ENCODE assay signal across 8 cellular contexts in genomic region chr2:65554765-65555561, GRCh38.
DNase-seq lines count a peak whose midpoint lies in the region; ATAC-seq and TF ChIP-seq lines count a peak whose summit lies in the region.

No MANE protein-coding gene starts in this region.

- H3K27me3 Mint-ChIP-seq in activated T-cell treated with anti-CD3 and anti-CD28 coated beads, Interleukin-2, amount 50 U/mL, for 72 hours (ENCODE audit: low read depth): peaks cover 21% of the 10 kb centered on the region

- H3K4me3 Mint-ChIP-seq in activated T-cell treated with anti-CD3 and anti-CD28 coated beads, Interleukin-2, amount 50 U/mL, for 72 hours: no peak overlapping the region

- H2AFZ ChIP-seq in neuronal stem cell (ENCODE audit: low read length): no peak overlapping the region

- no peak overlapping the region for H2BK5ac ChIP-seq in neuronal stem cell (ENCODE audit: low read length)

- H3K4me2 ChIP-seq in neuronal stem cell (ENCODE audit: insufficient read depth, low read length, poor library complexity, severe bottlenecking): no peak overlapping the region

- H3K27me3 ChIP-seq in testis (no peaks in the 10 kb centered on the region), neuronal stem cell (ENCODE audit: control insufficient read depth in 3 of 3, insufficient read depth in 3 of 3, low read depth in 1 of 3, low read length in 3 of 3) (peaks cover 0 to 9% (median 0%) of the 10 kb centered on the region in 3 experiments)

- no peak overlapping the region for H4K8ac ChIP-seq in neuronal stem cell (ENCODE audit: low read depth, low read length)

- H3K27ac ChIP-seq in testis (no peak overlapping the region), neuronal stem cell (replicated peaks; ENCODE audit: low read length) (no peak overlapping the region)

- H3K9ac ChIP-seq in neuronal stem cell (ENCODE audit: low read depth, low read length, poor library complexity): no peak overlapping the region

- H3K14ac ChIP-seq in neuronal stem cell (ENCODE audit: low read length): no peak overlapping the region

- H3K4me1 Mint-ChIP-seq in activated T-cell treated with anti-CD3 and anti-CD28 coated beads, Interleukin-2, amount 50 U/mL, for 72 hours (ENCODE audit: low read depth): peaks cover 20% of the 10 kb centered on the region

- no peaks in the 10 kb centered on the region for H3K36me3 Mint-ChIP-seq in activated T-cell treated with anti-CD3 and anti-CD28 coated beads, Interleukin-2, amount 50 U/mL, for 72 hours (ENCODE audit: insufficient read depth in 2 of 2)

- H2BK15ac ChIP-seq in neuronal stem cell (ENCODE audit: low read length): no peak overlapping the region

- DNase-seq in CMK (ENCODE audit: low read depth): peak; percentile 12
- DNase-seq in activated T-cell treated with anti-CD3 and anti-CD28 coated beads, Interleukin-2, amount 50 U/mL, for 72 hours: peak; percentile 32 to 37
- no peak for DNase-seq in testis
- DNase-seq in neuronal stem cell (ENCODE audit: low spot score): no peak
- DNase-seq in HuH-7.5 (ENCODE audit: low spot score): no peak
- DNase-seq in AG08396 (ENCODE audit: low spot score): no peak

- no peak overlapping the region for H4K91ac ChIP-seq in neuronal stem cell (ENCODE audit: low read depth, low read length, poor library complexity)

- no peaks in the 10 kb centered on the region for H3K79me1 ChIP-seq in neuronal stem cell (ENCODE audit: low read depth, low read length)

- no peak overlapping the region for H2BK120ac ChIP-seq in neuronal stem cell (ENCODE audit: low read depth, low read length)

- H3K9me3 ChIP-seq in testis: no peaks in the 10 kb centered on the region
- no peaks in the 10 kb centered on the region for H3K9me3 ChIP-seq in neuronal stem cell (replicated peaks in 1 of 2; ENCODE audit: control insufficient read depth in 2 of 2, insufficient read depth in 1 of 2, low read depth in 1 of 2, low read length in 2 of 2)

- H3K23ac ChIP-seq in neuronal stem cell (ENCODE audit: low read depth, low read length, poor library complexity): no peak overlapping the region

- H2BK12ac ChIP-seq in neuronal stem cell (ENCODE audit: low read length): no peak overlapping the region

- H3K36me3 ChIP-seq in testis (ENCODE audit: low read depth, missing control alignments): no peaks in the 10 kb centered on the region
- H3K36me3 ChIP-seq in neuronal stem cell (replicated peaks in 1 of 2; ENCODE audit: control insufficient read depth in 2 of 2, insufficient read depth in 2 of 2, low read length in 2 of 2): no peaks in the 10 kb centered on the region

- 80 to 86% methylated on average over 8 of the region's 8 CpGs for WGBS in testis, 2 donors
- no CpG with 5 or more reads among the region's 8 CpGs for WGBS in neuronal stem cell (ENCODE audit: extremely low coverage in 2 of 2, insufficient read length in 2 of 2, insufficient replicate concordance in 1 of 2), 2 donors

- H3K27ac Mint-ChIP-seq in activated T-cell treated with anti-CD3 and anti-CD28 coated beads, Interleukin-2, amount 50 U/mL, for 72 hours: no peak overlapping the region

- no peak for TF ChIP-seq CTCF in testis (IDR thresholded peaks at IDR 0.05)

- no peak overlapping the region for H2AK5ac ChIP-seq in neuronal stem cell (ENCODE audit: low read depth, low read length)

- H3K4me3 ChIP-seq in testis (no peak overlapping the region), neuronal stem cell (ENCODE audit: low read length in 2 of 2) (no peak overlapping the region)

- no peak overlapping the region for H3K4ac ChIP-seq in neuronal stem cell (ENCODE audit: low read length)

- no peak for TF ChIP-seq POLR2A in testis (IDR thresholded peaks at IDR 0.05)

- H3K4me1 ChIP-seq in testis: no peaks in the 10 kb centered on the region
- H3K4me1 ChIP-seq in neuronal stem cell (ENCODE audit: control insufficient read depth in 2 of 2, insufficient read depth in 1 of 2, low read depth in 1 of 2, low read length in 2 of 2): no peaks in the 10 kb centered on the region

- ATAC-seq in GM18870 (IDR thresholded peaks at IDR 0.05; ENCODE audit: unreplicated experiment) (peak; percentile 62), HG03439 (IDR thresholded peaks at IDR 0.05; ENCODE audit: unreplicated experiment) (peak; percentile 57)
- ATAC-seq in activated T-cell treated with anti-CD3 and anti-CD28 coated beads, Interleukin-2, amount 50 U/mL, for 72 hours (replicated peaks in 1 of 2): peak; percentile 73 to 78

- H3K9me3 Mint-ChIP-seq in activated T-cell treated with anti-CD3 and anti-CD28 coated beads, Interleukin-2, amount 50 U/mL, for 72 hours: no peaks in the 10 kb centered on the region

- intact Hi-C loops in testis (cut with DNase I; ENCODE audit: low total_unique reads): no loop called here

- no peak overlapping the region for H3K18ac ChIP-seq in neuronal stem cell (ENCODE audit: low read length)

Comparison
In these comparisons a context has a peak if more than half of its experiments do, and no peak if none do; other contexts are left out.
1. DNase-seq: peak in CMK (single experiment) and activated T-cell treated with anti-CD3 and anti-CD28 coated beads, Interleukin-2, amount 50 U/mL, for 72 hours (2 of 2); none in testis (single experiment), neuronal stem cell (single experiment), HuH-7.5 (single experiment) and AG08396 (single experiment).
2. Peak in every context shown above with its lines, with median percentiles within 50 percentile points of each other: ATAC-seq.